In the genomic region with DNA sequence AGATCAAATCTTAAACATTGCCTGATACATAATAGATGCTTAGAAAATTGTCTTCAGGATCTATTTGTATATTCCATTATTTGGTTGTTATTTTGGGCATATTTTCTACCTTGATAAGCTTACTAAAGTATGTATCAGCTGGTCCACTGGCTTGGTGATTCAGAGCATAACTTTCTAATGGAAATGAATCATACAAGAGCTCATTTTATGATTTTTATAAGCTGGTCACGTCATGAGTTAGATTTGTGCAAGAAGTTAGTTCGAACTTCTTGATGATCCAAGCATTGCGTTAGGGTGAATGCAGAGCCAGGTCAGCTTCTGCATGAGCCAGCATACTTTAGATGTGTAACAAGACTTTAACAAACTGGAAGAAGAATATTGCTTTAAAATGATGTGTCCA, we compare ENCODE assay signal across 18 cellular contexts.
A peak's percentile ranks its signal among the peaks of the same experiment; 100 is the strongest.
DNase-seq lines count a peak whose midpoint lies in the region; ATAC-seq, FAIRE-seq and TF ChIP-seq lines count a peak whose summit lies in the region.
"Had no signal": no experiment of that assay in that cellular context is flagged by ENCODE, and none has a peak within 500 bp of the region (broad histone marks: within the 10 kb centered on the region; RNA-seq: fewer than 3 reads in every experiment).

No MANE protein-coding gene starts in this region.

- H3K4me1 ChIP-seq in A549, result peaks cover 3% of the 10 kb centered on the region; the same call in 1 of the 3 replicates
- H3K4me1 ChIP-seq in small intestine (ENCODE audit: control insufficient read depth in 2 of 2, insufficient read depth in 1 of 2, low read depth in 1 of 2, low read length in 1 of 2), result no peaks in the 10 kb centered on the region
- H3K4me1 ChIP-seq: Peyer's patch, testis had no signal

- H3K27ac ChIP-seq in A549 (no peak overlapping the region), small intestine (ENCODE audit: low read depth in 1 of 2, low read length in 1 of 2) (no peak overlapping the region)
- H3K27ac ChIP-seq: Peyer's patch, testis had no signal

- DNase-seq in A549 (ENCODE audit: low read depth in 1 of 2, low spot score in 1 of 2), result no peak
- peak; percentile 38 for DNase-seq in HPDE6-E6E7 (ENCODE audit: extremely low spot score)
- peak; percentile 9 for DNase-seq in astrocyte of the hippocampus (ENCODE audit: low read depth, low spot score)
- DNase-seq in fibroblast of villous mesenchyme (ENCODE audit: low read depth), result peak; percentile 56
- no peak for DNase-seq in mesothelial cell of epicardium (ENCODE audit: low spot score in 2 of 2, unreplicated experiment in 2 of 2)
- DNase-seq in small intestine, result no peak
- DNase-seq in 8988T, result no peak
- no peak for DNase-seq in GM13977 (ENCODE audit: low spot score)
- DNase-seq: activated B cell treated with CpG ODN at 0.5 μM for 24 hours; activated naive CD4-positive, alpha-beta T cell; Calu3; central memory CD4-positive, alpha-beta T cell; natural killer cell; NCI-H526 treated with DMSO at 0.1 percent for 48 hours; Peyer's patch; SW 1271; testis had no signal

- TF ChIP-seq POLR2A in A549 (IDR thresholded peaks at IDR 0.05; ENCODE audit: low read length), result no peak

- H3K4me3 ChIP-seq in A549 (no peak overlapping the region), fibroblast of villous mesenchyme (ENCODE audit: low read depth, low read length) (no peak overlapping the region), small intestine (ENCODE audit: low read depth in 1 of 2, low read length in 2 of 2) (no peak overlapping the region)
- H3K4me3 ChIP-seq: Peyer's patch, testis had no signal

- H3K9me3 ChIP-seq in A549, result no peaks in the 10 kb centered on the region
- no peaks in the 10 kb centered on the region for H3K9me3 ChIP-seq in small intestine (ENCODE audit: control insufficient read depth, low read depth)
- H3K9me3 ChIP-seq: Peyer's patch, testis had no signal

- no peak; a peak in 1 of 6 replicates for ATAC-seq in A549
- ATAC-seq: natural killer cell had no signal

- in situ Hi-C loops in GM13977 (cut with MboI; ENCODE audit: low pct_unique_long_range_greater_than_20kb, low sequenced_read_pairs, unreplicated experiment), result no loop called here

- H3K4me2 ChIP-seq in A549, result no peak overlapping the region

- POLR2A ChIA-PET in A549 (lab: Yijun Ruan, JAX), result no interaction called here

- no peak for TF ChIP-seq CTCF in A549 (IDR thresholded peaks at IDR 0.05)
- no peak for TF ChIP-seq CTCF in fibroblast of villous mesenchyme (IDR thresholded peaks at IDR 0.05; ENCODE audit: insufficient read depth, low read depth, low read length)
- TF ChIP-seq CTCF in mesothelial cell of epicardium (IDR thresholded peaks at IDR 0.05; ENCODE audit: unreplicated experiment), result no peak
- no peak for TF ChIP-seq CTCF in GM13977 (IDR thresholded peaks at IDR 0.05; ENCODE audit: extremely low read depth, insufficient read depth, missing control alignments)

- H3K27me3 Mint-ChIP-seq in mesothelial cell of epicardium (ENCODE audit: low read depth), result no peaks in the 10 kb centered on the region
- H3K27me3 Mint-ChIP-seq: activated B cell treated with CpG ODN at 0.5 μM for 24 hours had no signal

- peaks cover 6% of the 10 kb centered on the region for H3K9me3 Mint-ChIP-seq in mesothelial cell of epicardium
- H3K9me3 Mint-ChIP-seq: activated B cell treated with CpG ODN at 0.5 μM for 24 hours had no signal

- 45% methylated on average over 3 of the region's 3 CpGs for WGBS in A549 (ENCODE audit: missing lambda C conversion rate)
- WGBS in small intestine, 3 donors, result 85 to 92% (median 90%) methylated on average over 3 of the region's 3 CpGs

- no peak for TF ChIP-seq EP300 in A549 (IDR thresholded peaks at IDR 0.05)

- TF ChIP-seq RAD21 in A549 (conservative IDR thresholded peaks at IDR 0.05 in 1 of 2, IDR thresholded peaks at IDR 0.05 in 1 of 2), result no peak

- H3K36me3 ChIP-seq in small intestine (ENCODE audit: control insufficient read depth in 2 of 2, insufficient read depth in 2 of 2, low read length in 2 of 2), result no peaks in the 10 kb centered on the region
- H3K36me3 ChIP-seq: Peyer's patch had no signal

- no peaks in the 10 kb centered on the region for H3K36me3 Mint-ChIP-seq in mesothelial cell of epicardium
- H3K36me3 Mint-ChIP-seq: natural killer cell had no signal

- FAIRE-seq in A549 (lab: Jason Lieb, UNC) (peak; percentile 94), small intestine (lab: Jason Lieb, UNC) (no peak)
- FAIRE-seq: A204.1 had no signal

- H3K4me3 Mint-ChIP-seq in mesothelial cell of epicardium, result no peak overlapping the region
- H3K4me3 Mint-ChIP-seq: activated B cell treated with CpG ODN at 0.5 μM for 24 hours, natural killer cell had no signal

- H3K4me1 Mint-ChIP-seq in mesothelial cell of epicardium, result no peaks in the 10 kb centered on the region
- H3K4me1 Mint-ChIP-seq: activated B cell treated with CpG ODN at 0.5 μM for 24 hours, natural killer cell had no signal

- CTCF ChIA-PET in A549 (lab: Yijun Ruan, JAX), result no interaction called here

- no peak overlapping the region for H3K27ac Mint-ChIP-seq in mesothelial cell of epicardium
- H3K27ac Mint-ChIP-seq: activated B cell treated with CpG ODN at 0.5 μM for 24 hours, natural killer cell had no signal

- no peaks in the 10 kb centered on the region for H3K27me3 ChIP-seq in small intestine (ENCODE audit: control insufficient read depth in 2 of 2, insufficient read depth in 2 of 2, low read length in 2 of 2)
- H3K27me3 ChIP-seq: Peyer's patch, testis had no signal

TF ChIP-seq in A549, 52 proteins besides CTCF, POLR2A, EP300 and RAD21:
- TF ChIP-seq FOSL2 (IDR thresholded peaks at IDR 0.05) (no peak), FOSL2 (CRISPR knock-in tag; IDR thresholded peaks at IDR 0.05) (peak; percentile 35), NPAS2 (CRISPR knock-in tag; IDR thresholded peaks at IDR 0.05; ENCODE audit: borderline replicate concordance) (no peak), JUNB (IDR thresholded peaks at IDR 0.05) (peak; percentile 42; the same call in 1 of the 2 replicates)

Comparison
In these comparisons a context has a peak if more than half of its experiments do, and no peak if none do; other contexts are left out.
1. DNase-seq: peak in HPDE6-E6E7 (single experiment), astrocyte of the hippocampus (single experiment) and fibroblast of villous mesenchyme (single experiment); none in A549 (0 of 2), mesothelial cell of epicardium (0 of 2), small intestine (single experiment), 8988T (single experiment) and GM13977 (single experiment).